ENCODE assay signal across 1 cellular context in genomic region chr2:17593841-17594482, GRCh38.
A peak's percentile ranks its signal among the peaks of the same experiment; 100 is the strongest.
TF ChIP-seq lines count a peak whose summit lies in the region.

No MANE protein-coding gene starts in this region.

TF ChIP-seq in HepG2, 621 proteins besides CTCF, POLR2A, EP300 and RAD21 (continued from another document and continues in another):
- TF ChIP-seq ATF4 (CRISPR knock-in tag; IDR thresholded peaks at IDR 0.05) (peak in 1 of 2 experiments; percentile 66; a peak in 1 of 4 replicates), KDM4B (CRISPR knock-in tag; IDR thresholded peaks at IDR 0.05) (peak; percentile 83; the same call in 1 of the 2 replicates), ZBTB14 (CRISPR knock-in tag; IDR thresholded peaks at IDR 0.05) (no peak), CREM (IDR thresholded peaks at IDR 0.05) (peak; percentile 96), CREM (CRISPR knock-in tag; IDR thresholded peaks at IDR 0.05) (no peak), MED8 (CRISPR knock-in tag; IDR thresholded peaks at IDR 0.05; ENCODE audit: insufficient replicate concordance) (no peak), NFE2L2 (IDR thresholded peaks at IDR 0.05; ENCODE audit: low read length) (0 out of 2 replicates have a peak, but pooled peaks have one; percentile 14), KDM1A (CRISPR knock-in tag; IDR thresholded peaks at IDR 0.05) (peak; percentile 75), PCBP2 (optimal IDR thresholded peaks at IDR 0.05; ENCODE audit: low read depth, low read length, poor library complexity, severe bottlenecking) (no peak), ATF3 (CRISPR knock-in tag; IDR thresholded peaks at IDR 0.05) (peak; percentile 57; the same call in 1 of the 2 replicates), ZNF564 (CRISPR knock-in tag; IDR thresholded peaks at IDR 0.05) (no peak), NRL (CRISPR knock-in tag; IDR thresholded peaks at IDR 0.05; ENCODE audit: borderline replicate concordance) (no peak), ZSCAN29 (CRISPR knock-in tag; conservative IDR thresholded peaks at IDR 0.05) (no peak), ZNF891 (CRISPR knock-in tag; IDR thresholded peaks at IDR 0.05) (no peak), ZSCAN30 (CRISPR knock-in tag; IDR thresholded peaks at IDR 0.05) (no peak), ZNF672 (CRISPR knock-in tag; IDR thresholded peaks at IDR 0.05) (no peak), ZNF710 (CRISPR knock-in tag; IDR thresholded peaks at IDR 0.05; ENCODE audit: borderline replicate concordance) (peak; percentile 89; the same call in 1 of the 2 replicates), SSRP1 (CRISPR knock-in tag; IDR thresholded peaks at IDR 0.05) (peak; percentile 75; the same call in 1 of the 2 replicates), ZEB1 (IDR thresholded peaks at IDR 0.05; ENCODE audit: insufficient replicate concordance, low read depth) (no peak), RAD51 (IDR thresholded peaks at IDR 0.05; ENCODE audit: borderline replicate concordance) (no peak), ETV5 (CRISPR knock-in tag; IDR thresholded peaks at IDR 0.05; ENCODE audit: borderline replicate concordance) (peak; percentile 97), KLF11 (CRISPR knock-in tag; IDR thresholded peaks at IDR 0.05) (peak; percentile 93), ZKSCAN8 (CRISPR knock-in tag; IDR thresholded peaks at IDR 0.05; ENCODE audit: borderline replicate concordance) (peak; percentile 93; the same call in 1 of the 2 replicates), ZNF629 (CRISPR knock-in tag; conservative IDR thresholded peaks at IDR 0.05) (no peak), ZSCAN9 (CRISPR knock-in tag; IDR thresholded peaks at IDR 0.05; ENCODE audit: borderline replicate concordance) (peak; percentile 96), ZMYM3 (CRISPR knock-in tag; IDR thresholded peaks at IDR 0.05) (no peak), NR2F2 (IDR thresholded peaks at IDR 0.05; ENCODE audit: borderline replicate concordance, low read depth) (peak; percentile 99), ARNT (IDR thresholded peaks at IDR 0.05) (no peak), ZNF20 (CRISPR knock-in tag; IDR thresholded peaks at IDR 0.05) (no peak), REL (CRISPR knock-in tag; conservative IDR thresholded peaks at IDR 0.05) (no peak), ZNF609 (CRISPR knock-in tag; IDR thresholded peaks at IDR 0.05; ENCODE audit: borderline replicate concordance) (peak; percentile 99), BCL3 (CRISPR knock-in tag; IDR thresholded peaks at IDR 0.05) (no peak), ZNF496 (CRISPR knock-in tag; IDR thresholded peaks at IDR 0.05; ENCODE audit: insufficient replicate concordance) (no peak), ZNF652 (CRISPR knock-in tag; IDR thresholded peaks at IDR 0.05; ENCODE audit: borderline replicate concordance, low read depth) (peak; percentile 62; the same call in 1 of the 2 replicates), TCF7 (IDR thresholded peaks at IDR 0.05; ENCODE audit: low read depth) (peak; percentile 99), DNMT3B (CRISPR knock-in tag; conservative IDR thresholded peaks at IDR 0.05) (peak; percentile 96; the same call in 1 of the 2 replicates), ZNF530 (CRISPR knock-in tag; IDR thresholded peaks at IDR 0.05; ENCODE audit: low read depth) (no peak), ZHX1 (CRISPR knock-in tag; IDR thresholded peaks at IDR 0.05; ENCODE audit: low read depth) (no peak), RXRB (CRISPR knock-in tag; IDR thresholded peaks at IDR 0.05; ENCODE audit: borderline replicate concordance) (peak; percentile 97), ZNF3 (CRISPR knock-in tag; IDR thresholded peaks at IDR 0.05) (peak; percentile 64), KLF13 (CRISPR knock-in tag; IDR thresholded peaks at IDR 0.05) (no peak), CCDC6 (CRISPR knock-in tag; IDR thresholded peaks at IDR 0.05) (no peak)
- TF ChIP-seq, protein P1, sequence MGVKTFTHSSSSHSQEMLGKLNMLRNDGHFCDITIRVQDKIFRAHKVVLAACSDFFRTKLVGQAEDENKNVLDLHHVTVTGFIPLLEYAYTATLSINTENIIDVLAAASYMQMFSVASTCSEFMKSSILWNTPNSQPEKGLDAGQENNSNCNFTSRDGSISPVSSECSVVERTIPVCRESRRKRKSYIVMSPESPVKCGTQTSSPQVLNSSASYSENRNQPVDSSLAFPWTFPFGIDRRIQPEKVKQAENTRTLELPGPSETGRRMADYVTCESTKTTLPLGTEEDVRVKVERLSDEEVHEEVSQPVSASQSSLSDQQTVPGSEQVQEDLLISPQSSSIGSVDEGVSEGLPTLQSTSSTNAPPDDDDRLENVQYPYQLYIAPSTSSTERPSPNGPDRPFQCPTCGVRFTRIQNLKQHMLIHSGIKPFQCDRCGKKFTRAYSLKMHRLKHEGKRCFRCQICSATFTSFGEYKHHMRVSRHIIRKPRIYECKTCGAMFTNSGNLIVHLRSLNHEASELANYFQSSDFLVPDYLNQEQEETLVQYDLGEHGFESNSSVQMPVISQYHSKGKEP (CRISPR knock-in tag; IDR thresholded peaks at IDR 0.05), result 0 out of 2 replicates have a peak, but pooled peaks have one; percentile 26
- TF ChIP-seq, protein P2, sequence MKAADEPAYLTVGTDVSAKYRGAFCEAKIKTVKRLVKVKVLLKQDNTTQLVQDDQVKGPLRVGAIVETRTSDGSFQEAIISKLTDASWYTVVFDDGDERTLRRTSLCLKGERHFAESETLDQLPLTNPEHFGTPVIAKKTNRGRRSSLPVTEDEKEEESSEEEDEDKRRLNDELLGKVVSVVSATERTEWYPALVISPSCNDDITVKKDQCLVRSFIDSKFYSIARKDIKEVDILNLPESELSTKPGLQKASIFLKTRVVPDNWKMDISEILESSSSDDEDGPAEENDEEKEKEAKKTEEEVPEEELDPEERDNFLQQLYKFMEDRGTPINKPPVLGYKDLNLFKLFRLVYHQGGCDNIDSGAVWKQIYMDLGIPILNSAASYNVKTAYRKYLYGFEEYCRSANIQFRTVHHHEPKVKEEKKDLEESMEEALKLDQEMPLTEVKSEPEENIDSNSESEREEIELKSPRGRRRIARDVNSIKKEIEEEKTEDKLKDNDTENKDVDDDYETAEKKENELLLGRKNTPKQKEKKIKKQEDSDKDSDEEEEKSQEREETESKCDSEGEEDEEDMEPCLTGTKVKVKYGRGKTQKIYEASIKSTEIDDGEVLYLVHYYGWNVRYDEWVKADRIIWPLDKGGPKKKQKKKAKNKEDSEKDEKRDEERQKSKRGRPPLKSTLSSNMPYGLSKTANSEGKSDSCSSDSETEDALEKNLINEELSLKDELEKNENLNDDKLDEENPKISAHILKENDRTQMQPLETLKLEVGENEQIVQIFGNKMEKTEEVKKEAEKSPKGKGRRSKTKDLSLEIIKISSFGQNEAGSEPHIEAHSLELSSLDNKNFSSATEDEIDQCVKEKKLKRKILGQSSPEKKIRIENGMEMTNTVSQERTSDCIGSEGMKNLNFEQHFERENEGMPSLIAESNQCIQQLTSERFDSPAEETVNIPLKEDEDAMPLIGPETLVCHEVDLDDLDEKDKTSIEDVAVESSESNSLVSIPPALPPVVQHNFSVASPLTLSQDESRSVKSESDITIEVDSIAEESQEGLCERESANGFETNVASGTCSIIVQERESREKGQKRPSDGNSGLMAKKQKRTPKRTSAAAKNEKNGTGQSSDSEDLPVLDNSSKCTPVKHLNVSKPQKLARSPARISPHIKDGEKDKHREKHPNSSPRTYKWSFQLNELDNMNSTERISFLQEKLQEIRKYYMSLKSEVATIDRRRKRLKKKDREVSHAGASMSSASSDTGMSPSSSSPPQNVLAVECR (CRISPR knock-in tag; IDR thresholded peaks at IDR 0.05; ENCODE audit: borderline replicate concordance), result peak; percentile 52; the same call in 1 of the 2 replicates
